In genomic region chr6:46917002-46917401, GRCh38 we compare ENCODE assay signal across 27 cellular contexts. TPM values are rescaled to one million over a fixed set of nuclear protein-coding genes. Genes with fewer than 3 reads are reported as not detected.
DNase-seq lines count a peak whose midpoint lies in the region; TF ChIP-seq lines count a peak whose summit lies in the region.
"Had no signal": no experiment of that assay in that cellular context is flagged by ENCODE, and none has a peak within 500 bp of the region (broad histone marks: within the 10 kb centered on the region; RNA-seq: fewer than 3 reads in every experiment).

No MANE protein-coding gene starts in this region.

- no peak overlapping the region for H3K4me3 Mint-ChIP-seq in nephron progenitor cell
- H3K4me3 Mint-ChIP-seq: activated CD4-positive, alpha-beta memory T cell treated with anti-CD3 and anti-CD28 coated beads for 36 hours; activated naive CD4-positive, alpha-beta T cell treated with anti-CD3 and anti-CD28 coated beads for 36 hours; activated T-helper 1 cell treated with anti-CD3 and anti-CD28 coated beads, Interleukin-12 subunit alpha, Interleukin-12 subunit beta, Interleukin-2, Interleukin-4 antibody, amounts not matched to agents 30 ng/mL and 10 ng/mL and 1 ng/mL, durations not matched to agents 14 hours and 24 hours and 36 hours; central memory CD8-positive, alpha-beta T cell; natural killer cell treated with Interleukin-12 subunit alpha and Interleukin-12 subunit beta and Interleukin-15 and Interleukin-18, amount 100 ng/mL, for 72 hours; T-helper 17 cell; type B pancreatic cell had no signal

- H3K36me3 Mint-ChIP-seq in nephron progenitor cell (ENCODE audit: low read depth) = no peaks in the 10 kb centered on the region
- H3K36me3 Mint-ChIP-seq: activated CD4-positive, alpha-beta memory T cell treated with anti-CD3 and anti-CD28 coated beads for 36 hours; natural killer cell treated with Interleukin-12 subunit alpha and Interleukin-12 subunit beta and Interleukin-15 and Interleukin-18, amount 100 ng/mL, for 72 hours; type B pancreatic cell had no signal

- TF ChIP-seq RAD21 in Ishikawa (IDR thresholded peaks at IDR 0.05; ENCODE audit: low read depth) = no peak

- no peaks in the 10 kb centered on the region for H3K27me3 Mint-ChIP-seq in nephron progenitor cell (ENCODE audit: low read depth, poor library complexity)
- H3K27me3 Mint-ChIP-seq: activated CD4-positive, alpha-beta memory T cell treated with anti-CD3 and anti-CD28 coated beads for 36 hours; type B pancreatic cell had no signal

- DNase-seq in DMS53 (lab: John Stamatoyannopoulos, UW) (peak; percentile 16), DMS53 treated with DMSO at 0.1 percent for 48 hours (lab: John Stamatoyannopoulos, UW; ENCODE audit: unreplicated experiment) (no peak), NCI-H748 treated with DMSO at 0.1 percent for 48 hours (lab: John Stamatoyannopoulos, UW) (peak; percentile 29), nephron progenitor cell (no peak), GM10266 (ENCODE audit: extremely low spot score) (no peak), posterior vena cava (ENCODE audit: low spot score) (no peak), epidermal melanocyte (ENCODE audit: insufficient read length, low spot score) (no peak)
- DNase-seq: activated CD4-positive, alpha-beta memory T cell treated with anti-CD3 and anti-CD28 coated beads for 36 hours; activated CD8-positive, alpha-beta memory T cell treated with anti-CD3 and anti-CD28 coated beads, Interleukin-2, amount 50 U/mL, for 4 hours; activated naive CD4-positive, alpha-beta T cell treated with anti-CD3 and anti-CD28 coated beads for 36 hours; GM23248; IMR-90; kidney; NCI-H1092 treated with DMSO at 0.1 percent for 48 hours; NCI-H1930; NCI-H345; NK-92 treated with Interleukin-12 subunit alpha and Interleukin-12 subunit beta, amount 100 ng/mL, for 24 hours; PC-3; SHP77; small intestine; stimulated activated naive CD4-positive, alpha-beta T cell; T-helper 17 cell had no signal

- peaks cover 52% of the 10 kb centered on the region for H3K4me1 Mint-ChIP-seq in nephron progenitor cell
- H3K4me1 Mint-ChIP-seq: central memory CD8-positive, alpha-beta T cell; T-helper 17 cell had no signal

- TF ChIP-seq CTCF in nephron progenitor cell (IDR thresholded peaks at IDR 0.05) = no peak
- TF ChIP-seq CTCF in GM10266 (IDR thresholded peaks at IDR 0.05; ENCODE audit: control insufficient read depth, insufficient read depth, low read depth, missing control alignments) = no peak

- H3K9me3 Mint-ChIP-seq in nephron progenitor cell = no peaks in the 10 kb centered on the region
- H3K9me3 Mint-ChIP-seq: activated CD4-positive, alpha-beta memory T cell treated with anti-CD3 and anti-CD28 coated beads for 36 hours; activated naive CD4-positive, alpha-beta T cell treated with anti-CD3 and anti-CD28 coated beads for 36 hours; activated T-helper 1 cell treated with anti-CD3 and anti-CD28 coated beads, Interleukin-12 subunit alpha, Interleukin-12 subunit beta, Interleukin-2, Interleukin-4 antibody, amounts not matched to agents 30 ng/mL and 10 ng/mL and 1 ng/mL, durations not matched to agents 14 hours and 24 hours and 36 hours; central memory CD8-positive, alpha-beta T cell; natural killer cell treated with Interleukin-12 subunit alpha and Interleukin-12 subunit beta and Interleukin-15 and Interleukin-18, amount 100 ng/mL, for 72 hours; type B pancreatic cell had no signal

- no peak for TF ChIP-seq EP300 in Ishikawa (IDR thresholded peaks at IDR 0.05; ENCODE audit: borderline replicate concordance)

- peak overlapping the region; percentile 20 for H3K27ac Mint-ChIP-seq in nephron progenitor cell
- H3K27ac Mint-ChIP-seq: activated CD4-positive, alpha-beta memory T cell treated with anti-CD3 and anti-CD28 coated beads for 36 hours; activated naive CD4-positive, alpha-beta T cell treated with anti-CD3 and anti-CD28 coated beads for 36 hours; activated T-helper 1 cell treated with anti-CD3 and anti-CD28 coated beads, Interleukin-12 subunit alpha, Interleukin-12 subunit beta, Interleukin-2, Interleukin-4 antibody, amounts not matched to agents 30 ng/mL and 10 ng/mL and 1 ng/mL, durations not matched to agents 14 hours and 24 hours and 36 hours; natural killer cell treated with Interleukin-12 subunit alpha and Interleukin-12 subunit beta and Interleukin-15 and Interleukin-18, amount 100 ng/mL, for 72 hours; T-helper 17 cell; type B pancreatic cell had no signal

- intact Hi-C loops in posterior vena cava (cut with DNase I) = no loop called here

TF ChIP-seq in Ishikawa, 13 proteins besides CTCF, POLR2A, EP300 and RAD21:
- TF ChIP-seq USF1 (IDR thresholded peaks at IDR 0.05) (no peak), NFIC (IDR thresholded peaks at IDR 0.05) (peak; percentile 58)

RNA-seq across cellular contexts. Expression of gene ADGRF5, which starts 4.7 kb away (rescaled TPM):
- total RNA-seq in posterior vena cava = 10 to 100 TPM; 24.1 to 37.4 TPM
- total RNA-seq: activated CD4-positive, alpha-beta memory T cell treated with anti-CD3 and anti-CD28 coated beads for 36 hours; activated naive CD4-positive, alpha-beta T cell treated with anti-CD3 and anti-CD28 coated beads for 36 hours; activated T-helper 1 cell treated with anti-CD3 and anti-CD28 coated beads, Interleukin-12 subunit alpha, Interleukin-12 subunit beta, Interleukin-2, Interleukin-4 antibody, amounts not matched to agents 30 ng/mL and 10 ng/mL and 1 ng/mL, durations not matched to agents 14 hours and 24 hours and 36 hours; IMR-90; natural killer cell treated with Interleukin-12 subunit alpha and Interleukin-12 subunit beta and Interleukin-15 and Interleukin-18, amount 100 ng/mL, for 72 hours; T-helper 17 cell had no signal

Comparison
In these comparisons a context has a peak if more than half of its experiments do, and no peak if none do; other contexts are left out.
1. DNase-seq: peak in DMS53 (single experiment) and NCI-H748 treated with DMSO at 0.1 percent for 48 hours (single experiment); none in DMS53 treated with DMSO at 0.1 percent for 48 hours (single experiment), nephron progenitor cell (single experiment), GM10266 (single experiment), posterior vena cava (single experiment) and epidermal melanocyte (single experiment).